Comparison of ENCODE assay signal across 15 cellular contexts in the genomic region with DNA sequence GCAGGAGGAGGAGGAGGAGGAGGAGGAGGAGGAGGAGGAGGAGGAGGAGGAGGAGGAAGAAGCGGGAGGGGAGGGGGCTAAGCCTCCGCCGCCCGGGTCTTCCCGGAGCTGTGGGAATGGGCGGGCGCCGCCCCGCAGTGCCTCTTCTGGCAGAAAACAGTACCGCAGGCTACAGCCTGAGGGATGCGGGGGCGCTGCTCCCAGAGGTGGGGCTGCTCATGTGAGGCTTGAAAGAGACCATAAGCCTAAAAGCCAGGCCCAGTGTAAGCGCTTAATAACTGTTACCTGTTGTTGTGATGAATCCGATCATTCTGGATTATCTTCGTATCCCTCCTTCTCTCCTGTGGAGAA. TPM values are rescaled to one million over a fixed set of nuclear protein-coding genes. Genes with fewer than 3 reads are reported as not detected.
A peak's percentile ranks its signal among the peaks of the same experiment; 100 is the strongest.
DNase-seq lines count a peak whose midpoint lies in the region; ATAC-seq, FAIRE-seq and TF ChIP-seq lines count a peak whose summit lies in the region.
"Not testable (repeated sequence)": the region's sequence is repeated elsewhere in the genome, so short reads cannot be mapped to it uniquely, and the experiment has no call there.
"Had no signal": no experiment of that assay in that cellular context is flagged by ENCODE, and none has a peak within 500 bp of the region (broad histone marks: within the 10 kb centered on the region; RNA-seq: fewer than 3 reads in every experiment).

A gene with protein sequence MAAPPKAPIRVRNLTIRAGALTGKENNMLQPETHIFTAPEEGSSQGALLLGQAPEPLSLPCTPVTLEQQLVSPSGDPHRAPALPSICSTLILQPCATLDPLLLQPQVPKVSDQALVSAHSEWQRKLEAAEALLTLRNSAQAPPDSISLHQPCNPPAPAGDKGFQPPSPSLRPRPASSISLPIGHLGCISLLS (minus strand): TSS at position 19 of the 351 bp plus-strand sequence. CDS start 68,143 bp downstream, outside the sequence.

- H4K8ac ChIP-seq in H1 (ENCODE audit: extremely low read depth, insufficient read depth, low read length) = not testable (repeated sequence)

- H2BK20ac ChIP-seq in H1 (ENCODE audit: low read length) = not testable (repeated sequence)

- H3K36me3 Mint-ChIP-seq in T-helper 17 cell (ENCODE audit: low read depth); naive thymus-derived CD8-positive, alpha-beta T cell: not testable (repeated sequence)

- not testable (repeated sequence) for H3K27me3 ChIP-seq in H1 (replicated peaks in 1 of 4; ENCODE audit: control insufficient read depth in 3 of 4, extremely low read depth in 1 of 4, insufficient read depth in 3 of 4, low read length in 3 of 4)

- H3K4me3 Mint-ChIP-seq in T-helper 17 cell; naive thymus-derived CD8-positive, alpha-beta T cell: not testable (repeated sequence)

- TF ChIP-seq RAD21 in H1 (IDR thresholded peaks at IDR 0.05 in 1 of 2, conservative IDR thresholded peaks at IDR 0.05 in 1 of 2; ENCODE audit: low read depth in 2 of 2, low read length in 2 of 2) = not testable (repeated sequence)

- not testable (repeated sequence) for TF ChIP-seq EP300 in H1 (IDR thresholded peaks at IDR 0.05; ENCODE audit: borderline replicate concordance in 1 of 2, low read depth in 2 of 2, low read length in 2 of 2)

- H2AFZ ChIP-seq in H1 (ENCODE audit: low read length) = not testable (repeated sequence)

- not testable (repeated sequence) for H3K23ac ChIP-seq in H1 (ENCODE audit: insufficient read length)

- not testable (repeated sequence) for H3K56ac ChIP-seq in H1 (replicated peaks; ENCODE audit: insufficient read length, low read depth, low read length)

- H3K4ac ChIP-seq in H1 (replicated peaks; ENCODE audit: insufficient read length, low read depth, low read length) = not testable (repeated sequence)

- H2BK120ac ChIP-seq in H1 (replicated peaks; ENCODE audit: low read depth, low read length) = not testable (repeated sequence)

- H3K36me3 ChIP-seq in H1 (ENCODE audit: control insufficient read depth in 2 of 4, insufficient read depth in 4 of 4, low read length in 3 of 4) = not testable (repeated sequence)

- not testable (repeated sequence) for H2AK5ac ChIP-seq in H1 (ENCODE audit: low read depth, low read length)

- ATAC-seq in GM19025 (IDR thresholded peaks at IDR 0.05; ENCODE audit: low read depth, unreplicated experiment) (peak; percentile 66), GM21526 (IDR thresholded peaks at IDR 0.05; ENCODE audit: low FRiP score, unreplicated experiment) (peak; percentile 82), HG02852 (IDR thresholded peaks at IDR 0.05; ENCODE audit: unreplicated experiment) (peak; percentile 79), HG03342 (IDR thresholded peaks at IDR 0.05; ENCODE audit: unreplicated experiment) (peak; percentile 87), T-helper 17 cell (peak; percentile 82)
- ATAC-seq in naive thymus-derived CD8-positive, alpha-beta T cell = peak; percentile 76 to 78

- POLR2A ChIA-PET in H1 (lab: Charles Lee; ENCODE audit: partially characterized antibody); naive thymus-derived CD8-positive, alpha-beta T cell (lab: Charles Lee): not testable (repeated sequence)

- H3K4me3 ChIP-seq in H1 (ENCODE audit: extremely low read depth in 1 of 4, insufficient read depth in 2 of 4, low read depth in 3 of 4, low read length in 4 of 4) = not testable (repeated sequence)

- not testable (repeated sequence) for H3K14ac ChIP-seq in H1 (ENCODE audit: insufficient read length)

- CTCF ChIA-PET in H1 (lab: Charles Lee; ENCODE audit: partially characterized antibody) = not testable (repeated sequence)

- H2BK12ac ChIP-seq in H1 (ENCODE audit: low read depth, low read length) = not testable (repeated sequence)

- not testable (repeated sequence) for H3K27ac ChIP-seq in H1 (ENCODE audit: low read depth, low read length)

- not testable (repeated sequence) for H3K18ac ChIP-seq in H1 (ENCODE audit: extremely low read depth, low read length)

- H3K27me3 Mint-ChIP-seq in T-helper 17 cell; naive thymus-derived CD8-positive, alpha-beta T cell: not testable (repeated sequence)

- not testable (repeated sequence) for H3K23me2 ChIP-seq in H1 (ENCODE audit: low read depth, low read length)

- not testable (repeated sequence) for H4K5ac ChIP-seq in H1 (ENCODE audit: insufficient read length, low read depth, low read length)

- not testable (repeated sequence) for H4K91ac ChIP-seq in H1 (replicated peaks; ENCODE audit: insufficient read length, low read length)

- H3K79me1 ChIP-seq in H1 (ENCODE audit: low read depth, low read length) = not testable (repeated sequence)

- no CpG with 5 or more reads among the region's 15 CpGs for WGBS in H1 (ENCODE audit: extremely low coverage in 1 of 2, insufficient coverage in 1 of 2, insufficient read length in 1 of 2, insufficient replicate concordance in 2 of 2, low coverage in 1 of 2, low lambda C conversion rate in 2 of 2, missing lambda C conversion rate in 1 of 2), 2 experiments

- DNase-seq in T-helper 17 cell; H1 (ENCODE audit: low read depth in 1 of 2, low spot score in 2 of 2); naive thymus-derived CD8-positive, alpha-beta T cell: not testable (repeated sequence)

- H3K9me3 Mint-ChIP-seq in naive thymus-derived CD8-positive, alpha-beta T cell = not testable (repeated sequence)

- not testable (repeated sequence) for TF ChIP-seq CTCF in H1 (IDR thresholded peaks at IDR 0.05; ENCODE audit: control extremely low read depth in 1 of 3, insufficient read depth in 1 of 3, low read depth in 1 of 3, low read length in 3 of 3)

- H3K4me1 Mint-ChIP-seq in T-helper 17 cell; naive thymus-derived CD8-positive, alpha-beta T cell: not testable (repeated sequence)

- FAIRE-seq in G401.6 (lab: Jason Lieb, UNC) (peak; percentile 78), H1 (lab: Jason Lieb, UNC) (peak; percentile 99)

- not testable (repeated sequence) for TF ChIP-seq POLR2A in H1 (IDR thresholded peaks at IDR 0.05; ENCODE audit: control extremely low read depth in 1 of 2, low read depth in 2 of 2, low read length in 2 of 2)

- H3K9ac ChIP-seq in H1 (replicated peaks in 1 of 4; ENCODE audit: extremely low read depth in 1 of 4, low read depth in 3 of 4, low read length in 3 of 4) = not testable (repeated sequence)

- H3K4me2 ChIP-seq in H1 (ENCODE audit: insufficient read depth in 1 of 2, low read depth in 2 of 2, low read length in 2 of 2) = not testable (repeated sequence)

- not testable (repeated sequence) for H3K27ac Mint-ChIP-seq in T-helper 17 cell; naive thymus-derived CD8-positive, alpha-beta T cell

- not testable (repeated sequence) for H3K79me2 ChIP-seq in H1 (ENCODE audit: control insufficient read depth in 1 of 2, insufficient read depth in 2 of 2, low read length in 2 of 2)

- not testable (repeated sequence) for H2BK5ac ChIP-seq in H1 (ENCODE audit: low read depth, low read length)

- H2BK15ac ChIP-seq in H1 (ENCODE audit: low read length) = not testable (repeated sequence)

- not testable (repeated sequence) for H3K4me1 ChIP-seq in H1 (replicated peaks in 1 of 4; ENCODE audit: control insufficient read depth in 3 of 4, insufficient read depth in 4 of 4, low read length in 3 of 4)

- H4K20me1 ChIP-seq in H1 (replicated peaks in 1 of 2; ENCODE audit: control insufficient read depth in 1 of 2, insufficient read depth in 2 of 2, low read length in 2 of 2) = not testable (repeated sequence)

- H3K9me3 ChIP-seq in T-helper 17 cell (ENCODE audit: control insufficient read depth, low read length, poor library complexity, severe bottlenecking); H1 (ENCODE audit: insufficient read depth in 2 of 2, low read depth in 1 of 2, low read length in 1 of 2): not testable (repeated sequence)

RNA-seq across cellular contexts. Expression of the gene that starts here (rescaled TPM):
- 1 to 10 TPM in 1 of 2 donors, not detected in 1; 1.8 TPM for total RNA-seq in T-helper 17 cell
- total RNA-seq in H1 (2021; fragmentation: NEBNext Ultra II Directional; extraction: Animal tissue kit (Norgen Biotek cat#: 25700)) = not detected in 2 replicates
- polyA plus RNA-seq in H1 (2011; rRNA removed) = not detected in 2 replicates
- polyA plus RNA-seq in H1 (2011; cell fraction: cytosol; rRNA removed) = not detected
- polyA plus RNA-seq in H1 (2011; cell fraction: nucleus; rRNA removed) = not detected
- 0.13 TPM in 1 of 4 replicates, not detected in the others for polyA plus RNA-seq in H1 (2012, experiment 1 of 2)
- polyA plus RNA-seq in H1 (2012, experiment 2 of 2) = not detected
- not detected for polyA plus RNA-seq in H1 (2013, experiment 1 of 2)
- not detected for polyA plus RNA-seq in H1 (2013, experiment 2 of 2)
- not detected in 2 replicates for polyA minus RNA-seq in H1 (2011; rRNA and poly(A)+ RNA removed)
- not detected for polyA minus RNA-seq in H1 (2011; cell fraction: cytosol; rRNA and poly(A)+ RNA removed)
- polyA minus RNA-seq in H1 (2011; cell fraction: nucleus; rRNA and poly(A)+ RNA removed) = not detected
- total RNA-seq in naive thymus-derived CD8-positive, alpha-beta T cell = 1 to 10 TPM; 1.2 to 1.3 TPM
- polyA plus RNA-seq in naive thymus-derived CD8-positive, alpha-beta T cell = under 1 TPM in 1 of 3 donors, not detected in 2; 0.15 TPM
- total RNA-seq: activated naive CD4-positive, alpha-beta T cell treated with anti-CD3 and anti-CD28 coated beads for 36 hours; dermis microvascular lymphatic vessel endothelial cell; esophagus squamous epithelium; heart left ventricle; HT1080; osteoblast; skeletal muscle tissue had no signal
- polyA plus RNA-seq: heart left ventricle had no signal
